ENCODE assay signal across 26 cellular contexts in genomic region chr2:8623958-8624591, GRCh38. TPM values are rescaled to one million over a fixed set of nuclear protein-coding genes. Genes with fewer than 3 reads are reported as not detected.
DNase-seq lines count a peak whose midpoint lies in the region; ATAC-seq and TF ChIP-seq lines count a peak whose summit lies in the region.
"Had no signal": no experiment of that assay in that cellular context is flagged by ENCODE, and none has a peak within 500 bp of the region (broad histone marks: within the 10 kb centered on the region; RNA-seq: fewer than 3 reads in every experiment).

No MANE protein-coding gene starts in this region.

- DNase-seq in cardiac septum (ENCODE audit: low spot score) (peak; percentile 55), Right ventricle myocardium superior (no peak), chondrocyte (ENCODE audit: low spot score) (peak; percentile 79), mesothelial cell of epicardium (ENCODE audit: low spot score in 2 of 2, unreplicated experiment in 2 of 2) (no peak), thyroid gland (peak; percentile 48 to 58), T1000 (lab: John Stamatoyannopoulos, UW) (no peak)
- no peak for DNase-seq in stimulated activated naive B cell treated with anti-CD40 and anti-IgM and Interleukin-4, amounts not matched to agents 10 μg/mL and 1 μg/mL and 100 μg/mL, for 72 hours
- DNase-seq: activated CD4-positive, alpha-beta T cell treated with anti-CD3 and anti-CD28 coated beads, Interleukin-2, amount 50 U/mL, for 4 hours; activated naive CD4-positive, alpha-beta T cell; anterior cingulate cortex; CD4-positive, CD25-positive, alpha-beta regulatory T cell; DMS153; effector CD4-positive, alpha-beta T cell; esophagus squamous epithelium; KG1; left cardiac atrium; MV-4-11; NCI-H187; NCI-H2227 treated with DMSO at 0.1 percent for 48 hours; NK-92 treated with Interleukin-12 subunit alpha and Interleukin-12 subunit beta, amount 100 ng/mL, for 24 hours; sigmoid colon had no signal

- H3K36me3 ChIP-seq in thyroid gland = no peaks in the 10 kb centered on the region
- H3K36me3 ChIP-seq: esophagus squamous epithelium, sigmoid colon had no signal

- peaks cover 8 to 12% of the 10 kb centered on the region in 2 donors for H3K4me1 ChIP-seq in thyroid gland
- H3K4me1 ChIP-seq: esophagus squamous epithelium, sigmoid colon had no signal

- no peak for TF ChIP-seq CTCF in chondrocyte (IDR thresholded peaks at IDR 0.05)
- no peak for TF ChIP-seq CTCF in mesothelial cell of epicardium (IDR thresholded peaks at IDR 0.05; ENCODE audit: unreplicated experiment)
- no peak for TF ChIP-seq CTCF in thyroid gland (IDR thresholded peaks at IDR 0.05)

- ATAC-seq in Right ventricle myocardium superior (ENCODE audit: poor library complexity) (no peak), GM18907 (IDR thresholded peaks at IDR 0.05; ENCODE audit: unreplicated experiment) (no peak)
- ATAC-seq in stimulated activated naive B cell treated with anti-CD40 and anti-IgM and Interleukin-4, amounts not matched to agents 10 μg/mL and 1 μg/mL and 100 μg/mL, for 72 hours (replicated peaks) = no peak
- ATAC-seq: stimulated activated memory B cell treated with anti-CD40 and anti-IgM and Interleukin-4, amounts not matched to agents 10 μg/mL and 1 μg/mL and 100 μg/mL, for 72 hours; WTC11 had no signal

- H3K27me3 Mint-ChIP-seq in chondrocyte (ENCODE audit: low read depth) (peaks cover 11% of the 10 kb centered on the region), mesothelial cell of epicardium (ENCODE audit: low read depth) (no peaks in the 10 kb centered on the region)
- peaks cover 35 to 48% of the 10 kb centered on the region in 2 donors for H3K27me3 Mint-ChIP-seq in stimulated activated naive B cell treated with anti-CD40 and anti-IgM and Interleukin-4, amounts not matched to agents 10 μg/mL and 1 μg/mL and 100 μg/mL, for 72 hours

- intact Hi-C loops in cardiac septum (cut with DNase I) (no loop called here), Right ventricle myocardium superior (cut with DNase I) (no loop called here), thyroid gland (cut with DNase I) (no loop called here)

- 66 to 68% methylated on average over 9 to 11 of the region's 11 CpGs for WGBS in thyroid gland, 2 donors

- no peak for TF ChIP-seq POLR2A in thyroid gland (IDR thresholded peaks at IDR 0.05)

- H3K9me3 ChIP-seq in thyroid gland = no peaks in the 10 kb centered on the region
- H3K9me3 ChIP-seq: esophagus squamous epithelium, sigmoid colon had no signal

- H3K27me3 ChIP-seq in thyroid gland = no peaks in the 10 kb centered on the region
- H3K27me3 ChIP-seq: sigmoid colon had no signal

- no peaks in the 10 kb centered on the region for H3K4me1 Mint-ChIP-seq in chondrocyte (ENCODE audit: low read depth)
- peaks cover 64% of the 10 kb centered on the region for H3K4me1 Mint-ChIP-seq in mesothelial cell of epicardium
- H3K4me1 Mint-ChIP-seq in stimulated activated naive B cell treated with anti-CD40 and anti-IgM and Interleukin-4, amounts not matched to agents 10 μg/mL and 1 μg/mL and 100 μg/mL, for 72 hours = peaks cover 16 to 26% of the 10 kb centered on the region in 2 donors
- H3K4me1 Mint-ChIP-seq: CD4-positive, CD25-positive, alpha-beta regulatory T cell; central memory CD8-positive, alpha-beta T cell had no signal

- H3K9me3 Mint-ChIP-seq in chondrocyte (ENCODE audit: low read depth) = no peaks in the 10 kb centered on the region
- no peaks in the 10 kb centered on the region for H3K9me3 Mint-ChIP-seq in mesothelial cell of epicardium
- no peaks in the 10 kb centered on the region for H3K9me3 Mint-ChIP-seq in stimulated activated naive B cell treated with anti-CD40 and anti-IgM and Interleukin-4, amounts not matched to agents 10 μg/mL and 1 μg/mL and 100 μg/mL, for 72 hours
- H3K9me3 Mint-ChIP-seq: CD4-positive, CD25-positive, alpha-beta regulatory T cell; central memory CD8-positive, alpha-beta T cell; T-helper 2 cell treated with Interferon-gamma antibody and Interleukin-4, amounts not matched to agents 5 μg/mL and 100 μg/mL, for 36 hours; WTC11 had no signal

- H3K27ac Mint-ChIP-seq in chondrocyte (ENCODE audit: unreplicated experiment) (no peak overlapping the region), mesothelial cell of epicardium (peak overlapping the region; percentile 36)
- no peak overlapping the region for H3K27ac Mint-ChIP-seq in stimulated activated naive B cell treated with anti-CD40 and anti-IgM and Interleukin-4, amounts not matched to agents 10 μg/mL and 1 μg/mL and 100 μg/mL, for 72 hours
- H3K27ac Mint-ChIP-seq: CD4-positive, CD25-positive, alpha-beta regulatory T cell; stimulated activated memory B cell treated with anti-CD40 and anti-IgM and Interleukin-4, amounts not matched to agents 10 μg/mL and 1 μg/mL and 100 μg/mL, for 72 hours; T-helper 2 cell treated with Interferon-gamma antibody and Interleukin-4, amounts not matched to agents 5 μg/mL and 100 μg/mL, for 36 hours; WTC11 had no signal

- H3K36me3 Mint-ChIP-seq in chondrocyte (ENCODE audit: low read depth) (no peaks in the 10 kb centered on the region), mesothelial cell of epicardium (no peaks in the 10 kb centered on the region)
- no peaks in the 10 kb centered on the region for H3K36me3 Mint-ChIP-seq in stimulated activated naive B cell treated with anti-CD40 and anti-IgM and Interleukin-4, amounts not matched to agents 10 μg/mL and 1 μg/mL and 100 μg/mL, for 72 hours
- H3K36me3 Mint-ChIP-seq: CD4-positive, CD25-positive, alpha-beta regulatory T cell; stimulated activated memory B cell treated with anti-CD40 and anti-IgM and Interleukin-4, amounts not matched to agents 10 μg/mL and 1 μg/mL and 100 μg/mL, for 72 hours; WTC11 had no signal

- H3K27ac ChIP-seq in thyroid gland = no peak overlapping the region
- H3K27ac ChIP-seq: esophagus squamous epithelium, sigmoid colon had no signal

- H3K4me3 ChIP-seq in thyroid gland (replicated peaks in 1 of 3) = no peak overlapping the region
- H3K4me3 ChIP-seq: esophagus squamous epithelium, sigmoid colon had no signal

- H3K4me3 Mint-ChIP-seq in chondrocyte (ENCODE audit: unreplicated experiment) (no peak overlapping the region), mesothelial cell of epicardium (no peak overlapping the region)
- no peak overlapping the region for H3K4me3 Mint-ChIP-seq in stimulated activated naive B cell treated with anti-CD40 and anti-IgM and Interleukin-4, amounts not matched to agents 10 μg/mL and 1 μg/mL and 100 μg/mL, for 72 hours
- H3K4me3 Mint-ChIP-seq: CD4-positive, CD25-positive, alpha-beta regulatory T cell; central memory CD8-positive, alpha-beta T cell; stimulated activated memory B cell treated with anti-CD40 and anti-IgM and Interleukin-4, amounts not matched to agents 10 μg/mL and 1 μg/mL and 100 μg/mL, for 72 hours; T-helper 2 cell treated with Interferon-gamma antibody and Interleukin-4, amounts not matched to agents 5 μg/mL and 100 μg/mL, for 36 hours; WTC11 had no signal

RNA-seq across cellular contexts. Expression of gene ID2, which starts 57.8 kb away (rescaled TPM):
- 35.1 TPM for total RNA-seq in cardiac septum
- 25.5 TPM for total RNA-seq in Right ventricle myocardium superior
- total RNA-seq in chondrocyte = 23.1 to 50.5 TPM (median 23.2 TPM) in 3 replicates
- total RNA-seq in mesothelial cell of epicardium = 231 to 240 TPM (median 239 TPM) in 3 replicates
- total RNA-seq in thyroid gland = 100 to 1,000 TPM; 226 to 298 (median 247) TPM

Comparison
In these comparisons a context has a peak if more than half of its experiments do, and no peak if none do; other contexts are left out.
1. DNase-seq: peak in cardiac septum (single experiment), chondrocyte (single experiment) and thyroid gland (2 of 2); none in Right ventricle myocardium superior (single experiment), mesothelial cell of epicardium (0 of 2), stimulated activated naive B cell treated with anti-CD40 and anti-IgM and Interleukin-4, amounts not matched to agents 10 μg/mL and 1 μg/mL and 100 μg/mL, for 72 hours (single experiment) and T1000 (single experiment).